18 cellular contexts compared by ENCODE assay signal in the genomic region with DNA sequence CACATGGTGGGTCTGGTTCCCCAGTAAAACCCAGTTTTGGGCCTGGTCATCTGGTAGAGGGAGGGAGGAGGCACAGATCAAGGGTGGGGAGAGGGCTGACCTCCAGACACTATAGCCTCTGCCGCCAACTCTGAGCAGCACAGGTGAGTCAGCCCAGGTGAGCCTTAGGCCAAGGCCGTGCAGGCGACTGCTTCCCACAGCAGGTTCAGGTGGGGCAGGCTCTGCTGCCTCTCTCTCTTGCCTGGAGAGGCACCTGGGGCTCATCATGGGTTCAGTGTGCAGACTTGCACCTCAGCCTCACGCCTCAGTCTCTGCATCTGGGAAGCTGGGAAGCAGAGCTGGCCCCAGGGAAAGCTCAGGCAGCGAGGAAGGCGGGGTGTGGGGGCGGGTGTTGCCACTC. TPM values are rescaled to one million over a fixed set of nuclear protein-coding genes. Genes with fewer than 3 reads are reported as not detected.
"Had no signal": no experiment of that assay in that cellular context is flagged by ENCODE, and none has a peak within 500 bp of the region (broad histone marks: within the 10 kb centered on the region; RNA-seq: fewer than 3 reads in every experiment).

No MANE protein-coding gene starts in this region.

- DNase-seq: activated CD4-positive, alpha-beta T cell treated with anti-CD3 and anti-CD28 coated beads for 4 hours; activated CD8-positive, alpha-beta T cell treated with anti-CD3 and anti-CD28 coated beads for 36 hours; activated gamma-delta T cell treated with Interleukin-2 at 50 U/mL for 16 hours; activated naive CD8-positive, alpha-beta T cell treated with anti-CD3 and anti-CD28 coated beads for 36 hours; activated T-cell treated with anti-CD3 and anti-CD28 coated beads, Interleukin-2, amount 50 U/mL, for 72 hours; amygdala; cerebellar nuclear complex; effector memory CD4-positive, alpha-beta T cell; hippocampal formation; kidney glomerular epithelial cell; nephron progenitor cell; sigmoid colon; stimulated activated CD4-positive, alpha-beta T cell treated with anti-CD3 and anti-CD28 coated beads, Interleukin-12 subunit alpha, Interleukin-12 subunit beta, amount 100 ng/mL, for 4 hours; stimulated activated CD4-positive, alpha-beta T cell treated with anti-CD3 and anti-CD28 coated beads, Interleukin-2, amount 100 ng/mL, for 24 hours; T-helper 17 cell; WERI-Rb-1 had no signal

- H3K4me3 Mint-ChIP-seq: activated CD8-positive, alpha-beta T cell treated with anti-CD3 and anti-CD28 coated beads for 36 hours; activated naive CD8-positive, alpha-beta T cell treated with anti-CD3 and anti-CD28 coated beads for 36 hours; activated T-cell treated with anti-CD3 and anti-CD28 coated beads, Interleukin-2, amount 50 U/mL, for 72 hours; brain; nephron progenitor cell; T-helper 17 cell had no signal

- ATAC-seq: activated CD8-positive, alpha-beta T cell treated with anti-CD3 and anti-CD28 coated beads for 36 hours; activated T-cell treated with anti-CD3 and anti-CD28 coated beads, Interleukin-2, amount 50 U/mL, for 72 hours; T-helper 17 cell had no signal

- H3K4me3 ChIP-seq: sigmoid colon had no signal

- H3K4me1 Mint-ChIP-seq: activated naive CD8-positive, alpha-beta T cell treated with anti-CD3 and anti-CD28 coated beads for 36 hours; brain; nephron progenitor cell; T-helper 17 cell had no signal

- H3K9me3 ChIP-seq: sigmoid colon had no signal

- H3K36me3 Mint-ChIP-seq: activated naive CD8-positive, alpha-beta T cell treated with anti-CD3 and anti-CD28 coated beads for 36 hours; brain had no signal

- H3K9me3 Mint-ChIP-seq: activated CD8-positive, alpha-beta T cell treated with anti-CD3 and anti-CD28 coated beads for 36 hours; activated naive CD8-positive, alpha-beta T cell treated with anti-CD3 and anti-CD28 coated beads for 36 hours; activated T-cell treated with anti-CD3 and anti-CD28 coated beads, Interleukin-2, amount 50 U/mL, for 72 hours; brain; nephron progenitor cell had no signal

- H3K4me1 ChIP-seq: sigmoid colon had no signal

- H3K27ac ChIP-seq: epithelial cell of prostate, sigmoid colon, WERI-Rb-1 had no signal

- H3K36me3 ChIP-seq: sigmoid colon, WERI-Rb-1 had no signal

- H3K27me3 Mint-ChIP-seq: activated CD8-positive, alpha-beta T cell treated with anti-CD3 and anti-CD28 coated beads for 36 hours; activated naive CD8-positive, alpha-beta T cell treated with anti-CD3 and anti-CD28 coated beads for 36 hours had no signal

- H3K27me3 ChIP-seq: sigmoid colon had no signal

- H3K27ac Mint-ChIP-seq: activated CD8-positive, alpha-beta T cell treated with anti-CD3 and anti-CD28 coated beads for 36 hours; activated naive CD8-positive, alpha-beta T cell treated with anti-CD3 and anti-CD28 coated beads for 36 hours; activated T-cell treated with anti-CD3 and anti-CD28 coated beads, Interleukin-2, amount 50 U/mL, for 72 hours; brain; nephron progenitor cell; T-helper 17 cell had no signal

RNA-seq across cellular contexts. Expression of a gene that starts 37.8 kb away (rescaled TPM):
- total RNA-seq: activated CD8-positive, alpha-beta T cell treated with anti-CD3 and anti-CD28 coated beads for 36 hours had no signal
